ENCODE assay signal across 8 cellular contexts in the genomic region with DNA sequence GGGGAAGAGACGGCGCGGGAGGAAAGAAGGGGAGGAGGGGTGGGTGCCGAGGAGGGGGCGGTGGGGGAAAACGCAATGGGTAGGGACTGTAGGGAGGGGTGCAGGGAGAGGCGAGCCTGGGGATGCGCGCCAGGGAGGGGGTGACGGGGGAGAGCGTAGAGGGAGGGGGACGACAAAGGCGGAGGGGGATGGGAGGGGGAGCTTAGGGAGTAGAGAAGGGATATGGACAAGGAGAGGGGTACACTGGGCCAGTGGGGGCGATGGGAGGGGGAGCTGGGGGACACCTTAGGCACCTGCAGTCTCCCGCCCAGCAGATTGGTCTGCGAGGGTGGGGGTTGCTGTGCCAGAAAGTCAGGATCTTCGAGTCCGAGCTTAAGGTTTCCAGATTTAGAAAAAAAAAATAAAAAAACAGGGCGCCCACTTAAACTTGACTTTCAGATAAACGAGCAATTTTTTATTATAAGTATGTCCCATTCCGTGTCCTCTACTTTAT. TPM values are rescaled to one million over a fixed set of nuclear protein-coding genes. Genes with fewer than 3 reads are reported as not detected.
DNase-seq lines count a peak whose midpoint lies in the region; ATAC-seq, FAIRE-seq and TF ChIP-seq lines count a peak whose summit lies in the region.

No MANE protein-coding gene starts in this region.

- no peak for TF ChIP-seq RAD21 in A549 (conservative IDR thresholded peaks at IDR 0.05 in 1 of 2, IDR thresholded peaks at IDR 0.05 in 1 of 2)

- ATAC-seq in A549 (no peak), right lobe of liver (no peak)
- ATAC-seq in activated CD8-positive, alpha-beta T cell treated with anti-CD3 and anti-CD28 coated beads for 36 hours: peak; percentile 1

- DNase-seq in A549 (ENCODE audit: low read depth in 1 of 2, low spot score in 1 of 2): no peak
- DNase-seq in H7: no peak
- peak; percentile 66 for DNase-seq in activated CD8-positive, alpha-beta T cell treated with anti-CD3 and anti-CD28 coated beads for 36 hours
- DNase-seq in right lobe of liver: no peak
- no peak for DNase-seq in occipital lobe (lab: John Stamatoyannopoulos, UW)
- no peak for DNase-seq in stimulated activated CD4-positive, alpha-beta T cell treated with anti-CD3 and anti-CD28 coated beads, Interleukin-1b, Interleukin-23, amount 100 ng/mL, for 48 hours
- no peak for DNase-seq in NCI-H2227 treated with DMSO at 0.1 percent for 48 hours (lab: John Stamatoyannopoulos, UW)
- DNase-seq in HT-29 (ENCODE audit: low spot score): no peak

- H3K27me3 ChIP-seq in H7 (ENCODE audit: control insufficient read depth, insufficient read depth, low read length) (peaks cover 49% of the 10 kb centered on the region), right lobe of liver (peaks cover 8 to 18% of the 10 kb centered on the region in 2 donors)

- POLR2A ChIA-PET in A549 (lab: Yijun Ruan, JAX): interaction anchor here (0.9 kb wide), 1 partner anchor 49 kb away, joined by 6 read pairs; no protein-coding TSS in a partner anchor
- POLR2A ChIA-PET in activated CD8-positive, alpha-beta T cell treated with anti-CD3 and anti-CD28 coated beads for 36 hours (lab: Charles Lee): interaction anchor here (1.1 to 2.9 kb wide), 3 partner anchors 9 to 89 kb away, joined by 4 to 7 read pairs (median 7); a partner anchor contains a TSS

- CTCF ChIA-PET in A549 (lab: Yijun Ruan, JAX): interaction anchor here (1.1 to 24.1 kb wide), 3 partner anchors 8 to 48 kb away, joined by 3 to 493 read pairs (median 69); a partner anchor contains a TSS
- CTCF ChIA-PET in activated CD8-positive, alpha-beta T cell treated with anti-CD3 and anti-CD28 coated beads for 36 hours (lab: Charles Lee): interaction anchor here (0.8 to 10.0 kb wide), 5 partner anchors 11 to 331 kb away, joined by 3 to 90 read pairs (median 3); no protein-coding TSS in a partner anchor

- no peak for TF ChIP-seq EP300 in A549 (IDR thresholded peaks at IDR 0.05)

- WGBS in A549 (ENCODE audit: missing lambda C conversion rate): 9% methylated on average over 8 of the region's 21 CpGs
- 1% methylated on average over 20 of the region's 21 CpGs for whole genome bisulfite sequencing in right lobe of liver (ENCODE audit: insufficient coverage, low coverage, low lambda C conversion rate, missing lambda C conversion rate)

- no peak overlapping the region for H3K27ac Mint-ChIP-seq in activated CD8-positive, alpha-beta T cell treated with anti-CD3 and anti-CD28 coated beads for 36 hours

- FAIRE-seq in A549 (lab: Jason Lieb, UNC): no peak

- peaks cover 38% of the 10 kb centered on the region for H3K27me3 Mint-ChIP-seq in activated CD8-positive, alpha-beta T cell treated with anti-CD3 and anti-CD28 coated beads for 36 hours

- H3K36me3 Mint-ChIP-seq in activated CD8-positive, alpha-beta T cell treated with anti-CD3 and anti-CD28 coated beads for 36 hours (ENCODE audit: low read depth): peaks cover 5% of the 10 kb centered on the region

- TF ChIP-seq POLR2A in A549 (IDR thresholded peaks at IDR 0.05; ENCODE audit: low read length): no peak
- TF ChIP-seq POLR2A in right lobe of liver (IDR thresholded peaks at IDR 0.05): no peak

- H3K9me3 Mint-ChIP-seq in activated CD8-positive, alpha-beta T cell treated with anti-CD3 and anti-CD28 coated beads for 36 hours: no peaks in the 10 kb centered on the region

- H3K36me3 ChIP-seq in H7 (replicated peaks; ENCODE audit: control insufficient read depth, insufficient read depth, low read length) (no peaks in the 10 kb centered on the region; the same call in none of the 2 replicates), right lobe of liver (no peaks in the 10 kb centered on the region)

- H3K9me3 ChIP-seq in A549 (no peaks in the 10 kb centered on the region), right lobe of liver (no peaks in the 10 kb centered on the region)

- peak overlapping the region; percentile 60 for H3K4me3 Mint-ChIP-seq in activated CD8-positive, alpha-beta T cell treated with anti-CD3 and anti-CD28 coated beads for 36 hours

- intact Hi-C loops in activated CD8-positive, alpha-beta T cell treated with anti-CD3 and anti-CD28 coated beads for 36 hours (cut with micrococcal nuclease): no loop called here
- intact Hi-C loops in right lobe of liver (cut with DNase I): loop anchor here in 1 of 2 donors (10.0 kb wide), 1 partner anchor 116 kb away; no protein-coding TSS in a partner anchor

- peak overlapping the region; percentile 85 for H3K4me2 ChIP-seq in A549

- peak overlapping the region; percentile 82 to 98 for H3K27ac ChIP-seq in A549
- no peak overlapping the region for H3K27ac ChIP-seq in right lobe of liver

- H3K4me3 ChIP-seq in A549: peak overlapping the region; percentile 52
- peak overlapping the region; percentile 43 for H3K4me3 ChIP-seq in H7 (ENCODE audit: insufficient read depth, low read depth, low read length)
- peak overlapping the region; percentile 65 to 79 (median 78) for H3K4me3 ChIP-seq in right lobe of liver

- no peak for TF ChIP-seq CTCF in A549 (IDR thresholded peaks at IDR 0.05)
- no peak for TF ChIP-seq CTCF in activated CD8-positive, alpha-beta T cell treated with anti-CD3 and anti-CD28 coated beads for 36 hours (IDR thresholded peaks at IDR 0.05)
- no peak for TF ChIP-seq CTCF in right lobe of liver (IDR thresholded peaks at IDR 0.05)

- H3K4me1 ChIP-seq in A549 (peaks cover 42% of the 10 kb centered on the region), right lobe of liver (peaks cover 0 to 5% (median 0%) of the 10 kb centered on the region in 4 donors)

- peaks cover 53% of the 10 kb centered on the region for H3K4me1 Mint-ChIP-seq in activated CD8-positive, alpha-beta T cell treated with anti-CD3 and anti-CD28 coated beads for 36 hours (ENCODE audit: low read depth)

TF ChIP-seq in A549, 52 proteins besides CTCF, POLR2A, EP300 and RAD21:
- TF ChIP-seq MYC (IDR thresholded peaks at IDR 0.05; ENCODE audit: borderline replicate concordance, low read length) (no peak), EHMT2 (IDR thresholded peaks at IDR 0.05; ENCODE audit: low read depth) (no peak), BHLHE40 (IDR thresholded peaks at IDR 0.05; ENCODE audit: low read depth, low read length) (no peak), HDAC2 (IDR thresholded peaks at IDR 0.05) (no peak), HOXB13 (CRISPR knock-in tag; IDR thresholded peaks at IDR 0.05; ENCODE audit: low read depth) (no peak), KDM1A (IDR thresholded peaks at IDR 0.05; ENCODE audit: low read depth) (no peak), FOSL2 (IDR thresholded peaks at IDR 0.05) (no peak), FOSL2 (CRISPR knock-in tag; IDR thresholded peaks at IDR 0.05) (no peak), ZNF302 (CRISPR knock-in tag; IDR thresholded peaks at IDR 0.05) (no peak)
- TF ChIP-seq, protein P1, sequence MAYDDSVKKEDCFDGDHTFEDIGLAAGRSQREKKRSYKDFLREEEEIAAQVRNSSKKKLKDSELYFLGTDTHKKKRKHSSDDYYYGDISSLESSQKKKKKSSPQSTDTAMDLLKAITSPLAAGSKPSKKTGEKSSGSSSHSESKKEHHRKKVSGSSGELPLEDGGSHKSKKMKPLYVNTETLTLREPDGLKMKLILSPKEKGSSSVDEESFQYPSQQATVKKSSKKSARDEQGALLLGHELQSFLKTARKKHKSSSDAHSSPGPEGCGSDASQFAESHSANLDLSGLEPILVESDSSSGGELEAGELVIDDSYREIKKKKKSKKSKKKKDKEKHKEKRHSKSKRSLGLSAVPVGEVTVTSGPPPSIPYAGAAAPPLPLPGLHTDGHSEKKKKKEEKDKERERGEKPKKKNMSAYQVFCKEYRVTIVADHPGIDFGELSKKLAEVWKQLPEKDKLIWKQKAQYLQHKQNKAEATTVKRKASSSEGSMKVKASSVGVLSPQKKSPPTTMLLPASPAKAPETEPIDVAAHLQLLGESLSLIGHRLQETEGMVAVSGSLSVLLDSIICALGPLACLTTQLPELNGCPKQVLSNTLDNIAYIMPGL (CRISPR knock-in tag; IDR thresholded peaks at IDR 0.05; ENCODE audit: borderline replicate concordance): no peak

RNA-seq across cellular contexts. Expression of a gene that starts 15.7 kb away (rescaled TPM):
- 20.8 and 35.4 TPM in 2 replicates for polyA plus RNA-seq in A549 (2011; rRNA removed)
- 175 and 186 TPM in 2 replicates for polyA plus RNA-seq in A549 (2012; cell fraction: cytosol; rRNA removed)
- 127 and 154 TPM in 2 replicates for polyA plus RNA-seq in A549 (2012; cell fraction: nucleus; rRNA removed)
- polyA plus RNA-seq in A549 (2017; fragmentation: RNase III; extraction: RNeasy Plus Mini Kit Qiagen cat#74134 plus additional on column Dnase treatment): 113 to 123 TPM (median 116 TPM) in 3 replicates
- polyA minus RNA-seq in A549 (2011; rRNA and poly(A)+ RNA removed): 3.9 and 10.2 TPM in 2 replicates
- 39.7 and 55.4 TPM in 2 replicates for total RNA-seq in H7 (2014; rRNA removed; shearing (Covaris generic))
- 100 to 1,000 TPM; 120 to 129 TPM for total RNA-seq in activated CD8-positive, alpha-beta T cell treated with anti-CD3 and anti-CD28 coated beads for 36 hours
- 10 to 100 TPM; 20.6 to 45.3 (median 30.7) TPM for total RNA-seq in right lobe of liver
- total RNA-seq in occipital lobe: 13.9 TPM
- total RNA-seq in HT-29 (2014; rRNA removed; shearing (Covaris generic)): 77.2 and 85.3 TPM in 2 replicates

RNA-seq across cellular contexts. Expression of a gene that starts 18.4 kb away (rescaled TPM):
- 0.20 and 0.43 TPM in 2 replicates for polyA plus RNA-seq in A549 (2011; rRNA removed)
- 0.62 and 0.69 TPM in 2 replicates for polyA plus RNA-seq in A549 (2012; cell fraction: cytosol; rRNA removed)
- polyA plus RNA-seq in A549 (2012; cell fraction: nucleus; rRNA removed): 0.28 and 0.89 TPM in 2 replicates
- 0.56 to 0.85 TPM (median 0.69 TPM) in 3 replicates for polyA plus RNA-seq in A549 (2017; fragmentation: RNase III; extraction: RNeasy Plus Mini Kit Qiagen cat#74134 plus additional on column Dnase treatment)
- 0.37 and 0.63 TPM in 2 replicates for polyA minus RNA-seq in A549 (2011; rRNA and poly(A)+ RNA removed)
- total RNA-seq in H7 (2014; rRNA removed; shearing (Covaris generic)): 4.3 and 7.4 TPM in 2 replicates
- total RNA-seq in activated CD8-positive, alpha-beta T cell treated with anti-CD3 and anti-CD28 coated beads for 36 hours: 1 to 10 TPM in 1 of 2 experiments, under 1 TPM in 1; 0.25 to 1.7 TPM
- total RNA-seq in right lobe of liver: not detected
- total RNA-seq in occipital lobe: 30.1 TPM
- total RNA-seq in HT-29 (2014; rRNA removed; shearing (Covaris generic)): 0.13 and 0.28 TPM in 2 replicates

RNA-seq across cellular contexts. Expression of a gene that starts 59.5 kb away (rescaled TPM):
- 11.2 and 14.5 TPM in 2 replicates for polyA plus RNA-seq in A549 (2011; rRNA removed)
- 20.2 and 31.4 TPM in 2 replicates for polyA plus RNA-seq in A549 (2012; cell fraction: cytosol; rRNA removed)
- 59.5 and 87.8 TPM in 2 replicates for polyA plus RNA-seq in A549 (2012; cell fraction: nucleus; rRNA removed)
- polyA plus RNA-seq in A549 (2017; fragmentation: RNase III; extraction: RNeasy Plus Mini Kit Qiagen cat#74134 plus additional on column Dnase treatment): 14.8 to 15.2 TPM (median 15.0 TPM) in 3 replicates
- polyA minus RNA-seq in A549 (2011; rRNA and poly(A)+ RNA removed): 5.6 and 7.9 TPM in 2 replicates
- 4.8 and 14.0 TPM in 2 replicates for total RNA-seq in H7 (2014; rRNA removed; shearing (Covaris generic))
- 10 to 100 TPM; 29.1 TPM for total RNA-seq in activated CD8-positive, alpha-beta T cell treated with anti-CD3 and anti-CD28 coated beads for 36 hours
- 10 to 100 TPM in 4 of 6 experiments, 1 to 10 TPM in 2; 3.6 to 28.5 (median 10.8) TPM for total RNA-seq in right lobe of liver
- total RNA-seq in occipital lobe: 5.1 TPM
- 39.1 and 40.5 TPM in 2 replicates for total RNA-seq in HT-29 (2014; rRNA removed; shearing (Covaris generic))

Comparison
In these comparisons a context has a peak if more than half of its experiments do, and no peak if none do; other contexts are left out.
1. H3K27ac ChIP-seq: peak in A549 (2 of 2); none in right lobe of liver (0 of 3).
2. Peak in every context shown above with its lines, with median percentiles within 50 percentile points of each other: H3K4me3 ChIP-seq.